ENCODE assay signal across 17 cellular contexts in the genomic region with DNA sequence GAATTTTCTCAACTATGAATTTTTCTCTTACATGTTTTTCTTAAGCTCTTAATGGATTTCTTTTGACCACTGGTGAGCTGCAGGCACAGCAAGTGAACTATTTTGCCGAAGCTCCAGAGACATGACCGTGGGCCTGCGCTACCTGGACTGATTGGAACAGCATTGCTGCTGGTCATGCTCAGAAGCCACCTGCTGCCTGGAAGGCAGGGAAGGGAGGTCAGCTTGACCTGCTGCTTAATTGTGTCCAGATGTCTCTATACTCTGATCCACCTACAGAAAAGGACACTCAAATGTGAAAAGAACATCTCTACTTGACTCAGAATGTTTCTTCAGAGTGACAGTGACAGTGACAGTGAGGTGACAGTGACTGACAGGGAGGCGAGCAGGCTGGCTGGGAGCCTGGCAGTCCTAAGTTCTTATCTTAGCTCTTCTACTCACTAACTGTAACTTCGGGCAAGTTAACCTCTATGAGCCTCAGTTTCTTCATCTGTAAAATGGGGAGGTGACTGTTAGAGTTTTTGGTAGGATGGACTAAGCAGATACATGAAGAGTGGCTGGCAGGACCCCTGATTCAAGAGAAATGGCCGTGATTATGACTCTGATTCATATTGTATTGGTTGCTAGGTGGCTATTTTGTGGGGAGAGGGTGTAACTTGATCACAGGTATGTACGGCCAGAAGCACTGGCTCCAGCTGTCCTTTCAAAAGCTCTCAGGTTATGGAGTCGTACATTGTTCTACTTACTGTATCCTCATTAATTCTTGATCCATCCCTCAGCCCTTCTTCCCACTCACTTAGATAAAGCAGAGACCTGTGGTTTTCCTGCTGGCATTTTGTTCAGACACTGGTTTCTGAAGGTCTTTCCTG. TPM values are rescaled to one million over a fixed set of nuclear protein-coding genes. Genes with fewer than 3 reads are reported as not detected.
DNase-seq lines count a peak whose midpoint lies in the region; ATAC-seq and TF ChIP-seq lines count a peak whose summit lies in the region.
"Had no signal": no experiment of that assay in that cellular context is flagged by ENCODE, and none has a peak within 500 bp of the region (broad histone marks: within the 10 kb centered on the region; RNA-seq: fewer than 3 reads in every experiment).

No MANE protein-coding gene starts in this region.

- H3K36me3 ChIP-seq in left ventricle myocardium inferior (no peaks in the 10 kb centered on the region), WERI-Rb-1 (no peaks in the 10 kb centered on the region), neural progenitor cell (no peaks in the 10 kb centered on the region), upper lobe of right lung (no peaks in the 10 kb centered on the region)
- H3K36me3 ChIP-seq: neutrophil had no signal

- H3K4me3 ChIP-seq in left ventricle myocardium inferior (no peak overlapping the region), WERI-Rb-1 (ENCODE audit: low read depth, low read length) (no peak overlapping the region), neural progenitor cell (no peak overlapping the region), upper lobe of right lung (no peak overlapping the region)
- H3K4me3 ChIP-seq: skin epidermis had no signal

- H3K4me2 ChIP-seq in neural progenitor cell, result peak overlapping the region; percentile 26

- H3K4me1 Mint-ChIP-seq in neural progenitor cell, result peaks cover 44% of the 10 kb centered on the region
- H3K4me1 Mint-ChIP-seq in naive thymus-derived CD8-positive, alpha-beta T cell, result no peaks in the 10 kb centered on the region
- no peaks in the 10 kb centered on the region for H3K4me1 Mint-ChIP-seq in activated naive CD4-positive, alpha-beta T cell treated with anti-CD3 and anti-CD28 coated beads for 36 hours (ENCODE audit: low read depth)

- H3K27ac ChIP-seq in left ventricle myocardium inferior (replicated peaks) (peak overlapping the region; percentile 85), WERI-Rb-1 (peak overlapping the region; percentile 98), neural progenitor cell (no peak overlapping the region), upper lobe of right lung (no peak overlapping the region)
- H3K27ac ChIP-seq: neutrophil had no signal

- no peak for TF ChIP-seq CTCF in left ventricle myocardium inferior (IDR thresholded peaks at IDR 0.05; ENCODE audit: borderline replicate concordance)
- no peak for TF ChIP-seq CTCF in WERI-Rb-1 (IDR thresholded peaks at IDR 0.05; ENCODE audit: low read depth, low read length)
- TF ChIP-seq CTCF in neural progenitor cell (IDR thresholded peaks at IDR 0.05), result no peak
- no peak for TF ChIP-seq CTCF in upper lobe of right lung (IDR thresholded peaks at IDR 0.05)

- intact Hi-C loops in left ventricle myocardium inferior (cut with micrococcal nuclease), result no loop called here
- intact Hi-C loops in cardiac septum (cut with DNase I), result loop anchor here (2.0 to 5.0 kb wide), 3 partner anchors 42 to 321 kb away; a partner anchor contains a TSS
- intact Hi-C loops in upper lobe of right lung (cut with DNase I), result no loop called here
- intact Hi-C loops in activated naive CD4-positive, alpha-beta T cell treated with anti-CD3 and anti-CD28 coated beads for 36 hours (cut with micrococcal nuclease), result no loop called here

- peaks cover 53% of the 10 kb centered on the region for H3K4me1 ChIP-seq in left ventricle myocardium inferior
- H3K4me1 ChIP-seq in neural progenitor cell, result peaks cover 37% of the 10 kb centered on the region
- H3K4me1 ChIP-seq in upper lobe of right lung, result peaks cover 4% of the 10 kb centered on the region

- CTCF ChIA-PET in activated naive CD4-positive, alpha-beta T cell treated with anti-CD3 and anti-CD28 coated beads for 36 hours (lab: Charles Lee), result no interaction called here

- no peak overlapping the region for H2AFZ ChIP-seq in neural progenitor cell (replicated peaks)

- DNase-seq in left ventricle myocardium inferior (no peak), cardiac septum (ENCODE audit: low spot score) (no peak), WERI-Rb-1 (no peak), neural progenitor cell (ENCODE audit: low spot score) (no peak), A172 (ENCODE audit: low spot score) (no peak), upper lobe of right lung (no peak)
- DNase-seq in naive thymus-derived CD8-positive, alpha-beta T cell, result no peak
- no peak for DNase-seq in activated naive CD4-positive, alpha-beta T cell treated with anti-CD3 and anti-CD28 coated beads for 36 hours
- DNase-seq: activated effector memory CD4-positive, alpha-beta T cell treated with Interleukin-2 at 50 U/mL for 16 hours; amygdala; CD4-positive, alpha-beta memory T cell; effector memory CD4-positive, alpha-beta T cell; NCI-H1436; SIG-M5 had no signal

- peaks cover 7% of the 10 kb centered on the region for H3K27me3 Mint-ChIP-seq in neural progenitor cell (ENCODE audit: insufficient read depth, low read depth)
- peaks cover 0 to 13% (median 3%) of the 10 kb centered on the region in 5 donors for H3K27me3 Mint-ChIP-seq in naive thymus-derived CD8-positive, alpha-beta T cell
- no peaks in the 10 kb centered on the region for H3K27me3 Mint-ChIP-seq in activated naive CD4-positive, alpha-beta T cell treated with anti-CD3 and anti-CD28 coated beads for 36 hours (ENCODE audit: low read depth)

- H3K9me3 ChIP-seq in left ventricle myocardium inferior (replicated peaks) (no peaks in the 10 kb centered on the region), WERI-Rb-1 (ENCODE audit: severe bottlenecking) (no peaks in the 10 kb centered on the region), neural progenitor cell (ENCODE audit: low read depth) (no peaks in the 10 kb centered on the region), upper lobe of right lung (no peaks in the 10 kb centered on the region)
- H3K9me3 ChIP-seq: neutrophil had no signal

- ATAC-seq in upper lobe of right lung, result no peak
- no peak for ATAC-seq in naive thymus-derived CD8-positive, alpha-beta T cell
- ATAC-seq: activated CD4-positive, CD25-positive, alpha-beta regulatory T cell treated with anti-CD3 and anti-CD28 coated beads, Interleukin-2, amount 50 U/mL, for 24 hours had no signal

- POLR2A ChIA-PET in naive thymus-derived CD8-positive, alpha-beta T cell (lab: Charles Lee), result no interaction called here

- no peaks in the 10 kb centered on the region for H3K9me3 Mint-ChIP-seq in neural progenitor cell
- H3K9me3 Mint-ChIP-seq in naive thymus-derived CD8-positive, alpha-beta T cell, result no peaks in the 10 kb centered on the region
- H3K9me3 Mint-ChIP-seq in activated naive CD4-positive, alpha-beta T cell treated with anti-CD3 and anti-CD28 coated beads for 36 hours, result no peaks in the 10 kb centered on the region
- H3K9me3 Mint-ChIP-seq: CD4-positive, alpha-beta memory T cell had no signal

- no peaks in the 10 kb centered on the region for H3K79me2 ChIP-seq in neural progenitor cell (ENCODE audit: low read depth)

- H3K4me3 Mint-ChIP-seq in neural progenitor cell, result peak overlapping the region; percentile 2
- H3K4me3 Mint-ChIP-seq in naive thymus-derived CD8-positive, alpha-beta T cell, result no peak overlapping the region
- H3K4me3 Mint-ChIP-seq in activated naive CD4-positive, alpha-beta T cell treated with anti-CD3 and anti-CD28 coated beads for 36 hours, result no peak overlapping the region
- H3K4me3 Mint-ChIP-seq: CD4-positive, alpha-beta memory T cell had no signal

- H3K27ac Mint-ChIP-seq in neural progenitor cell, result no peak overlapping the region
- H3K27ac Mint-ChIP-seq in naive thymus-derived CD8-positive, alpha-beta T cell, result no peak overlapping the region
- H3K27ac Mint-ChIP-seq in activated naive CD4-positive, alpha-beta T cell treated with anti-CD3 and anti-CD28 coated beads for 36 hours, result no peak overlapping the region
- H3K27ac Mint-ChIP-seq: CD4-positive, alpha-beta memory T cell had no signal

- peaks cover 2% of the 10 kb centered on the region for H3K36me3 Mint-ChIP-seq in neural progenitor cell
- no peaks in the 10 kb centered on the region for H3K36me3 Mint-ChIP-seq in naive thymus-derived CD8-positive, alpha-beta T cell
- no peaks in the 10 kb centered on the region for H3K36me3 Mint-ChIP-seq in activated naive CD4-positive, alpha-beta T cell treated with anti-CD3 and anti-CD28 coated beads for 36 hours (ENCODE audit: low read depth)
- H3K36me3 Mint-ChIP-seq: CD4-positive, alpha-beta memory T cell had no signal

- H3K9ac ChIP-seq in neural progenitor cell, result no peak overlapping the region

- H3K27me3 ChIP-seq in left ventricle myocardium inferior (ENCODE audit: low read depth) (no peaks in the 10 kb centered on the region), WERI-Rb-1 (ENCODE audit: insufficient read depth, low read depth, severe bottlenecking) (no peaks in the 10 kb centered on the region), neural progenitor cell (no peaks in the 10 kb centered on the region), upper lobe of right lung (no peaks in the 10 kb centered on the region)
- H3K27me3 ChIP-seq: neutrophil had no signal

- no peaks in the 10 kb centered on the region for H4K20me1 ChIP-seq in neural progenitor cell (ENCODE audit: low read depth)

- H3F3A ChIP-seq in neural progenitor cell (ENCODE audit: low read depth), result peaks cover 27% of the 10 kb centered on the region

RNA-seq across cellular contexts. Expression of a gene that starts 54.8 kb away (rescaled TPM):
- total RNA-seq in left ventricle myocardium inferior, result 60.1 TPM
- total RNA-seq in cardiac septum, result 113 TPM
- 108 and 138 TPM in 2 replicates for total RNA-seq in neural progenitor cell (ENCODE audit: low replicate concordance)
- 144 and 148 TPM in 2 replicates for total RNA-seq in A172 (2014; rRNA removed; shearing (Covaris generic))
- total RNA-seq in upper lobe of right lung, result 77.5 TPM
- total RNA-seq in naive thymus-derived CD8-positive, alpha-beta T cell, result 10 to 100 TPM; 86.5 to 87.1 TPM
- 10 to 100 TPM; 23.5 to 28.5 (median 25.8) TPM for polyA plus RNA-seq in naive thymus-derived CD8-positive, alpha-beta T cell
- total RNA-seq in activated naive CD4-positive, alpha-beta T cell treated with anti-CD3 and anti-CD28 coated beads for 36 hours, result 10 to 100 TPM; 51.9 to 55.2 TPM

Comparison
In these comparisons a context has a peak if more than half of its experiments do, and no peak if none do; other contexts are left out.
1. H3K27ac ChIP-seq: peak in left ventricle myocardium inferior (single experiment) and WERI-Rb-1 (single experiment); none in neural progenitor cell (single experiment) and upper lobe of right lung (single experiment).